ENCODE assay signal across 1 cellular context in the genomic region with DNA sequence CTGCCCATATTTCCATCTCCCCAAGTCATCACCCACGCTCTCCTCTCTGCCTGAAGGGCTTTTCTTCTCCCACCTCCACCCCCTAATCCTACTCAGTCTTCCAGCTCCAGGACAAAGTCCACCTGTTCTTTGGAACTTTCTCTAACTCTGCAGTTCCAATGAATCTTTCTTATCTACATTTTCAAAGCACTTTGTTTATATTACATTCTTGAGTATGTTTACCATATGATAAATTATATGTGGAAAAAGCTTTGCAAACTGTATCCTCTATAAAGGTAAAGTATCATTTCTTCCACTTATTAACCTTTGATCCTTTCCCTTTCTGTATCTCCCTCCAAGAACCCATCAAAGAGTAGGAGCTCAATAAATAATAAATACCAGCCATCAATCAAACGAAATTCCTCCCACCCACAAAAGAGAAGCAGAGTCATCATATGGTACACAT.
TF ChIP-seq lines count a peak whose summit lies in the region.

No MANE protein-coding gene starts in this region.

TF ChIP-seq in HEK293, 187 proteins besides CTCF, POLR2A, EP300 and RAD21 (continued from another document):
- TF ChIP-seq, protein P1, sequence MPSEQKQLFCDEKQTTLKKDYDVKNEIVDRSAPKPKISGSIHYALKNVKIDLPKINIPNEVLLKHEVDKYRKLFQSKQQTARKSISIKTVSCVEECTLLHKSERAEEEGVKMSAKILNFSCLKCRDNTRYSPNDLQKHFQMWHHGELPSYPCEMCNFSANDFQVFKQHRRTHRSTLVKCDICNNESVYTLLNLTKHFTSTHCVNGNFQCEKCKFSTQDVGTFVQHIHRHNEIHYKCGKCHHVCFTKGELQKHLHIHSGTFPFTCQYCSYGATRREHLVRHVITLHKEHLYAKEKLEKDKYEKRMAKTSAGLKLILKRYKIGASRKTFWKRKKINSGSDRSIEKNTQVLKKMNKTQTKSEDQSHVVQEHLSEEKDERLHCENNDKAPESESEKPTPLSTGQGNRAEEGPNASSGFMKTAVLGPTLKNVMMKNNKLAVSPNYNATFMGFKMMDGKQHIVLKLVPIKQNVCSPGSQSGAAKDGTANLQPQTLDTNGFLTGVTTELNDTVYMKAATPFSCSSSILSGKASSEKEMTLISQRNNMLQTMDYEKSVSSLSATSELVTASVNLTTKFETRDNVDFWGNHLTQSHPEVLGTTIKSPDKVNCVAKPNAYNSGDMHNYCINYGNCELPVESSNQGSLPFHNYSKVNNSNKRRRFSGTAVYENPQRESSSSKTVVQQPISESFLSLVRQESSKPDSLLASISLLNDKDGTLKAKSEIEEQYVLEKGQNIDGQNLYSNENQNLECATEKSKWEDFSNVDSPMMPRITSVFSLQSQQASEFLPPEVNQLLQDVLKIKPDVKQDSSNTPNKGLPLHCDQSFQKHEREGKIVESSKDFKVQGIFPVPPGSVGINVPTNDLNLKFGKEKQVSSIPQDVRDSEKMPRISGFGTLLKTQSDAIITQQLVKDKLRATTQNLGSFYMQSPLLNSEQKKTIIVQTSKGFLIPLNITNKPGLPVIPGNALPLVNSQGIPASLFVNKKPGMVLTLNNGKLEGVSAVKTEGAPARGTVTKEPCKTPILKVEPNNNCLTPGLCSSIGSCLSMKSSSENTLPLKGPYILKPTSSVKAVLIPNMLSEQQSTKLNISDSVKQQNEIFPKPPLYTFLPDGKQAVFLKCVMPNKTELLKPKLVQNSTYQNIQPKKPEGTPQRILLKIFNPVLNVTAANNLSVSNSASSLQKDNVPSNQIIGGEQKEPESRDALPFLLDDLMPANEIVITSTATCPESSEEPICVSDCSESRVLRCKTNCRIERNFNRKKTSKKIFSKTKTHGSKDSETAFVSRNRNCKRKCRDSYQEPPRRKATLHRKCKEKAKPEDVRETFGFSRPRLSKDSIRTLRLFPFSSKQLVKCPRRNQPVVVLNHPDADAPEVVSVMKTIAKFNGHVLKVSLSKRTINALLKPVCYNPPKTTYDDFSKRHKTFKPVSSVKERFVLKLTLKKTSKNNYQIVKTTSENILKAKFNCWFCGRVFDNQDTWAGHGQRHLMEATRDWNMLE (tag by site-specific recombination; conservative IDR thresholded peaks at IDR 0.05; ENCODE audit: low read depth): no peak
- TF ChIP-seq, protein P2, sequence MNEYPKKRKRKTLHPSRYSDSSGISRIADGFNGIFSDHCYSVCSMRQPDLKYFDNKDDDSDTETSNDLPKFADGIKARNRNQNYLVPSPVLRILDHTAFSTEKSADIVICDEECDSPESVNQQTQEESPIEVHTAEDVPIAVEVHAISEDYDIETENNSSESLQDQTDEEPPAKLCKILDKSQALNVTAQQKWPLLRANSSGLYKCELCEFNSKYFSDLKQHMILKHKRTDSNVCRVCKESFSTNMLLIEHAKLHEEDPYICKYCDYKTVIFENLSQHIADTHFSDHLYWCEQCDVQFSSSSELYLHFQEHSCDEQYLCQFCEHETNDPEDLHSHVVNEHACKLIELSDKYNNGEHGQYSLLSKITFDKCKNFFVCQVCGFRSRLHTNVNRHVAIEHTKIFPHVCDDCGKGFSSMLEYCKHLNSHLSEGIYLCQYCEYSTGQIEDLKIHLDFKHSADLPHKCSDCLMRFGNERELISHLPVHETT (tag by site-specific recombination; IDR thresholded peaks at IDR 0.05): no peak
- no peak for TF ChIP-seq ZNF366 (tag by site-specific recombination; conservative IDR thresholded peaks at IDR 0.05)
- TF ChIP-seq REPIN1 (tag by site-specific recombination; IDR thresholded peaks at IDR 0.05; ENCODE audit: low read depth): no peak
- TF ChIP-seq GLI2 (tag by site-specific recombination; IDR thresholded peaks at IDR 0.05; ENCODE audit: borderline replicate concordance, low read depth): peak; percentile 61
- no peak for TF ChIP-seq ZNF701 (tag by site-specific recombination; IDR thresholded peaks at IDR 0.05)
- TF ChIP-seq ZNF747 (tag by site-specific recombination; IDR thresholded peaks at IDR 0.05): no peak
